ENCODE assay signal across 41 cellular contexts in genomic region chr11:127350476-127350875, GRCh38.
"Had no signal": no experiment of that assay in that cellular context is flagged by ENCODE, and none has a peak within 500 bp of the region (broad histone marks: within the 10 kb centered on the region; RNA-seq: fewer than 3 reads in every experiment).

No MANE protein-coding gene starts in this region.

- H3K4me3 ChIP-seq: adrenal gland, ascending aorta, body of pancreas, breast epithelium, cardiac muscle cell had no signal

- H3K36me3 Mint-ChIP-seq: activated naive CD4-positive, alpha-beta T cell treated with anti-CD3 and anti-CD28 coated beads, Interleukin-2, amount 10 ng/mL, durations not matched to agents 7 days and 5 days; activated naive CD4-positive, alpha-beta T cell treated with anti-CD3 and anti-CD28 coated beads, Interleukin-2, amount 50 U/mL, for 24 hours; activated naive CD4-positive, alpha-beta T cell treated with anti-CD3 and anti-CD28 coated beads, Interleukin-2, amount 50 U/mL, for 72 hours; activated naive CD8-positive, alpha-beta T cell; activated naive CD8-positive, alpha-beta T cell treated with anti-CD3 and anti-CD28 coated beads for 36 hours; activated naive CD8-positive, alpha-beta T cell treated with anti-CD3 and anti-CD28 coated beads, Interleukin-2, amount 10 ng/mL, durations not matched to agents 7 days and 5 days had no signal

- H3K4me3 Mint-ChIP-seq: activated naive CD4-positive, alpha-beta T cell treated with anti-CD3 and anti-CD28 coated beads for 36 hours; activated naive CD4-positive, alpha-beta T cell treated with anti-CD3 and anti-CD28 coated beads, Interleukin-2, amount 10 ng/mL, durations not matched to agents 7 days and 5 days; activated naive CD4-positive, alpha-beta T cell treated with anti-CD3 and anti-CD28 coated beads, Interleukin-2, amount 50 U/mL, for 24 hours; activated naive CD8-positive, alpha-beta T cell; activated naive CD8-positive, alpha-beta T cell treated with anti-CD3 and anti-CD28 coated beads for 36 hours; activated naive CD8-positive, alpha-beta T cell treated with anti-CD3 and anti-CD28 coated beads, Interleukin-2, amount 10 ng/mL, durations not matched to agents 7 days and 5 days; activated naive CD8-positive, alpha-beta T cell treated with anti-CD3 and anti-CD28 coated beads, Interleukin-2, amount 50 U/mL, for 24 hours; activated T-cell treated with anti-CD3 and anti-CD28 coated beads, Interleukin-2, amount 50 U/mL, for 24 hours; activated T-cell treated with anti-CD3 and anti-CD28 coated beads, Interleukin-2, amount 50 U/mL, for 4 hours; activated T-cell treated with anti-CD3 and anti-CD28 coated beads, Interleukin-2, amount 50 U/mL, for 72 hours; activated T-helper 1 cell treated with anti-CD3 and anti-CD28 coated beads, Interleukin-12 subunit alpha, Interleukin-12 subunit beta, Interleukin-2, Interleukin-4 antibody, amounts not matched to agents 30 ng/mL and 10 ng/mL and 1 ng/mL, durations not matched to agents 14 hours and 24 hours and 36 hours; activated T-helper 17 cell treated with anti-CD3 and anti-CD28 coated beads, Interleukin-2, amount 50 U/mL, for 72 hours; brain; central memory CD8-positive, alpha-beta T cell had no signal

- H3K4me1 ChIP-seq: adrenal gland, ascending aorta, body of pancreas, breast epithelium had no signal

- FAIRE-seq: astrocyte, bronchial epithelial cell had no signal

- H3K4me1 Mint-ChIP-seq: activated naive CD4-positive, alpha-beta T cell treated with anti-CD3 and anti-CD28 coated beads, Interleukin-2, amount 10 ng/mL, durations not matched to agents 7 days and 5 days; activated naive CD4-positive, alpha-beta T cell treated with anti-CD3 and anti-CD28 coated beads, Interleukin-2, amount 50 U/mL, for 24 hours; activated naive CD8-positive, alpha-beta T cell treated with anti-CD3 and anti-CD28 coated beads for 36 hours; activated naive CD8-positive, alpha-beta T cell treated with anti-CD3 and anti-CD28 coated beads, Interleukin-2, amount 10 ng/mL, durations not matched to agents 7 days and 5 days; activated naive CD8-positive, alpha-beta T cell treated with anti-CD3 and anti-CD28 coated beads, Interleukin-2, amount 50 U/mL, for 24 hours; activated T-helper 17 cell treated with anti-CD3 and anti-CD28 coated beads, Interleukin-2, amount 50 U/mL, for 72 hours; central memory CD8-positive, alpha-beta T cell had no signal

- H3K27ac Mint-ChIP-seq: activated naive CD4-positive, alpha-beta T cell treated with anti-CD3 and anti-CD28 coated beads for 36 hours; activated naive CD4-positive, alpha-beta T cell treated with anti-CD3 and anti-CD28 coated beads, Interleukin-2, amount 10 ng/mL, durations not matched to agents 7 days and 5 days; activated naive CD4-positive, alpha-beta T cell treated with anti-CD3 and anti-CD28 coated beads, Interleukin-2, amount 50 U/mL, for 24 hours; activated naive CD4-positive, alpha-beta T cell treated with anti-CD3 and anti-CD28 coated beads, Interleukin-2, amount 50 U/mL, for 72 hours; activated naive CD8-positive, alpha-beta T cell; activated naive CD8-positive, alpha-beta T cell treated with anti-CD3 and anti-CD28 coated beads for 36 hours; activated naive CD8-positive, alpha-beta T cell treated with anti-CD3 and anti-CD28 coated beads, Interleukin-2, amount 10 ng/mL, durations not matched to agents 7 days and 5 days; activated naive CD8-positive, alpha-beta T cell treated with anti-CD3 and anti-CD28 coated beads, Interleukin-2, amount 50 U/mL, for 24 hours; activated T-cell treated with anti-CD3 and anti-CD28 coated beads, Interleukin-2, amount 50 U/mL, for 24 hours; activated T-cell treated with anti-CD3 and anti-CD28 coated beads, Interleukin-2, amount 50 U/mL, for 72 hours; activated T-helper 1 cell treated with anti-CD3 and anti-CD28 coated beads, Interleukin-12 subunit alpha, Interleukin-12 subunit beta, Interleukin-2, Interleukin-4 antibody, amounts not matched to agents 30 ng/mL and 10 ng/mL and 1 ng/mL, durations not matched to agents 14 hours and 24 hours and 36 hours; activated T-helper 17 cell treated with anti-CD3 and anti-CD28 coated beads, Interleukin-2, amount 50 U/mL, for 72 hours; activated T-helper 2 cell treated with anti-CD3 and anti-CD28 coated beads, Interferon-gamma antibody, Interleukin-2, Interleukin-4, amounts not matched to agents 10 μg/mL and 5 μg/mL and 100 μg/mL, durations not matched to agents 14 hours and 24 hours and 36 hours; brain had no signal

- H3K9me3 ChIP-seq: adrenal gland, ascending aorta, body of pancreas, breast epithelium had no signal

- H3K9me3 Mint-ChIP-seq: activated naive CD4-positive, alpha-beta T cell treated with anti-CD3 and anti-CD28 coated beads for 36 hours; activated naive CD8-positive, alpha-beta T cell treated with anti-CD3 and anti-CD28 coated beads, Interleukin-2, amount 50 U/mL, for 24 hours; activated T-helper 1 cell treated with anti-CD3 and anti-CD28 coated beads, Interleukin-12 subunit alpha, Interleukin-12 subunit beta, Interleukin-2, Interleukin-4 antibody, amounts not matched to agents 30 ng/mL and 10 ng/mL and 1 ng/mL, durations not matched to agents 14 hours and 24 hours and 36 hours; activated T-helper 2 cell treated with anti-CD3 and anti-CD28 coated beads, Interferon-gamma antibody, Interleukin-2, Interleukin-4, amounts not matched to agents 10 μg/mL and 5 μg/mL and 100 μg/mL, durations not matched to agents 14 hours and 24 hours and 36 hours had no signal

- H3K27me3 ChIP-seq: adrenal gland, ascending aorta, body of pancreas, brain microvascular endothelial cell, breast epithelium, cardiac muscle cell had no signal

- H3K36me3 ChIP-seq: adrenal gland, ascending aorta, brain microvascular endothelial cell, breast epithelium, cardiac muscle cell had no signal

- H3K27ac ChIP-seq: adrenal gland, ascending aorta, body of pancreas, brain microvascular endothelial cell, breast epithelium, cardiac muscle cell had no signal

- DNase-seq: activated effector memory CD4-positive, alpha-beta T cell treated with anti-CD3 and anti-CD28 coated beads, Interleukin-2, amount 50 U/mL, for 16 hours; activated effector memory CD4-positive, alpha-beta T cell treated with Interleukin-2 at 50 U/mL for 16 hours; activated gamma-delta T cell; activated gamma-delta T cell treated with Interleukin-2 at 50 U/mL for 16 hours; activated naive CD4-positive, alpha-beta T cell; activated naive CD4-positive, alpha-beta T cell treated with anti-CD3 and anti-CD28 coated beads for 36 hours; activated naive CD4-positive, alpha-beta T cell treated with anti-CD3 and anti-CD28 coated beads, Interleukin-2, amount 10 ng/mL, durations not matched to agents 7 days and 5 days; activated naive CD4-positive, alpha-beta T cell treated with anti-CD3 and anti-CD28 coated beads, Interleukin-2, amount 50 U/mL, for 16 hours; activated naive CD4-positive, alpha-beta T cell treated with Interleukin-2 at 50 U/mL for 16 hours; activated naive CD8-positive, alpha-beta T cell treated with anti-CD3 and anti-CD28 coated beads for 36 hours; activated naive CD8-positive, alpha-beta T cell treated with anti-CD3 and anti-CD28 coated beads, Interleukin-2, amount 10 ng/mL, durations not matched to agents 7 days and 5 days; activated naive CD8-positive, alpha-beta T cell treated with anti-CD3 and anti-CD28 coated beads, Interleukin-2, amount 50 U/mL, for 24 hours; activated T-cell treated with anti-CD3 and anti-CD28 coated beads for 4 hours; activated T-cell treated with anti-CD3 and anti-CD28 coated beads, Interleukin-2, amount 50 U/mL, for 1 hour; activated T-cell treated with anti-CD3 and anti-CD28 coated beads, Interleukin-2, amount 50 U/mL, for 24 hours; activated T-cell treated with anti-CD3 and anti-CD28 coated beads, Interleukin-2, amount 50 U/mL, for 4 hours; activated T-cell treated with anti-CD3 and anti-CD28 coated beads, Interleukin-2, amount 50 U/mL, for 48 hours; activated T-cell treated with anti-CD3 and anti-CD28 coated beads, Interleukin-2, amount 50 U/mL, for 72 hours; adrenal gland; amniotic stem cell; amygdala; anterior cingulate cortex; aorta; body of pancreas; brain microvascular endothelial cell; caudate nucleus; central memory CD4-positive, alpha-beta T cell; cerebellar nuclear complex had no signal

- ATAC-seq: activated naive CD4-positive, alpha-beta T cell treated with anti-CD3 and anti-CD28 coated beads, Interleukin-2, amount 50 U/mL, for 72 hours; activated naive CD8-positive, alpha-beta T cell treated with anti-CD3 and anti-CD28 coated beads, Interleukin-2, amount 50 U/mL, for 24 hours; activated T-cell treated with anti-CD3 and anti-CD28 coated beads, Interleukin-2, amount 50 U/mL, for 4 hours; activated T-cell treated with anti-CD3 and anti-CD28 coated beads, Interleukin-2, amount 50 U/mL, for 72 hours; activated T-helper 17 cell treated with anti-CD3 and anti-CD28 coated beads, Interleukin-2, amount 50 U/mL, for 72 hours; body of pancreas had no signal

- H3K27me3 Mint-ChIP-seq: activated naive CD4-positive, alpha-beta T cell treated with anti-CD3 and anti-CD28 coated beads, Interleukin-2, amount 10 ng/mL, durations not matched to agents 7 days and 5 days; activated naive CD8-positive, alpha-beta T cell treated with anti-CD3 and anti-CD28 coated beads, Interleukin-2, amount 10 ng/mL, durations not matched to agents 7 days and 5 days; activated naive CD8-positive, alpha-beta T cell treated with anti-CD3 and anti-CD28 coated beads, Interleukin-2, amount 50 U/mL, for 24 hours; activated T-helper 17 cell treated with anti-CD3 and anti-CD28 coated beads, Interleukin-2, amount 50 U/mL, for 72 hours; brain; central memory CD8-positive, alpha-beta T cell had no signal
